Comparison of ENCODE assay signal across 1 cellular context in the genomic region with DNA sequence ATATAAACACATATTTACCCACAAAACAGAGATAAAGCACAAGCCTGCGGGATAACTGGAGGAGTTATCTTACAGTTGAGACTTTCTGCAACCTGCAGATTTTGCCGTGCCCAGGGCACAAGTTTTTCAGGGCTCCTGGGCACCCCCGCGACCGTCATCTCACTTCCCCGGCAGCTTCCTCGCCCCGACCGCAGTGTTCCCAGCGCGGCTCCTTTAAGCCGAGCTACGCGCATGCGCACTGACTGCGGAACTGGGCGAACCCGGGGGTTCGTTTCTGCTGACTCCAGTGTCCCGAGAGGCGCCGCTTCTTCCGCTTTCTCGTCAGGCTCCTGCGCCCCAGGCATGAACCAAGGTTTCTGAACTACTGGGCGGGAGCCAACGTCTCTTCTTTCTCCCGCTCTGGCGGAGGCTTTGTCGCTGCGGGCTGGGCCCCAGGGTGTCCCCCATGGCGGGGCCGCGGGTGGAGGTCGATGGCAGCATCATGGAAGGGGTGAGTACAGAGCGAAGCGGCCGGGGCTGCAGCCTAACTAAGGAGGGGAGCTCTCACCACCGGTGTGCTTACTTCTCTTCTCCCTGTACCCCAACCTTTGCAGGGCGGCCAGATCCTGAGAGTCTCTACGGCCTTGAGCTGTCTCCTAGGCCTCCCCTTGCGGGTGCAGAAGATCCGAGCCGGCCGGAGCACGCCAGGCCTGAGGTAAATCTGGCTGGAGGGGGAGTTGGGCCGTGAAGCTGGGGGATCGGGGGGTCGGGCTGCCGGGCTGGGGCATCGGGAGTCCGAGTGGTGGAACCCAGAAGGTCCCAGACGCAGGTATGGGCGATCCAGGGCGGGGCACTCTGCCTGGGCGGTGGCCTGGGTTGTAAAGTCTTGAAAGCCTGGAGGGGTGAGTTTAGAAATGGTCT.
A peak's percentile ranks its signal among the peaks of the same experiment; 100 is the strongest.
TF ChIP-seq lines count a peak whose summit lies in the region.

TSS of gene RTCA (plus strand) at position 286 of the 900 bp plus-strand sequence. CDS start at position 446, 160 bp downstream.

TF ChIP-seq in GM12878, 131 proteins besides CTCF, POLR2A, EP300 and RAD21 (continued from another document and continues in another):
- TF ChIP-seq, protein P1, sequence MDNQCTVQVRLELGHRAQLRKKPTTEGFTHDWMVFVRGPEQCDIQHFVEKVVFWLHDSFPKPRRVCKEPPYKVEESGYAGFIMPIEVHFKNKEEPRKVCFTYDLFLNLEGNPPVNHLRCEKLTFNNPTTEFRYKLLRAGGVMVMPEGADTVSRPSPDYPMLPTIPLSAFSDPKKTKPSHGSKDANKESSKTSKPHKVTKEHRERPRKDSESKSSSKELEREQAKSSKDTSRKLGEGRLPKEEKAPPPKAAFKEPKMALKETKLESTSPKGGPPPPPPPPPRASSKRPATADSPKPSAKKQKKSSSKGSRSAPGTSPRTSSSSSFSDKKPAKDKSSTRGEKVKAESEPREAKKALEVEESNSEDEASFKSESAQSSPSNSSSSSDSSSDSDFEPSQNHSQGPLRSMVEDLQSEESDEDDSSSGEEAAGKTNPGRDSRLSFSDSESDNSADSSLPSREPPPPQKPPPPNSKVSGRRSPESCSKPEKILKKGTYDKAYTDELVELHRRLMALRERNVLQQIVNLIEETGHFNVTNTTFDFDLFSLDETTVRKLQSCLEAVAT (IDR thresholded peaks at IDR 0.05), result 0 out of 2 replicates have a peak, but pooled peaks have one; percentile 40
- TF ChIP-seq EED (IDR thresholded peaks at IDR 0.05; ENCODE audit: low read depth) (0 out of 2 replicates have a peak, but pooled peaks have one; percentile 25), GATAD2B (conservative IDR thresholded peaks at IDR 0.05; ENCODE audit: low read depth) (0 out of 2 replicates have a peak, but pooled peaks have one; percentile 54), HCFC1 (IDR thresholded peaks at IDR 0.05; ENCODE audit: low read length) (0 out of 2 replicates have a peak, but pooled peaks have one; percentile 37), TAF1 (IDR thresholded peaks at IDR 0.05; ENCODE audit: borderline replicate concordance, low read depth, low read length) (peak; percentile 75; the same call in 1 of the 2 replicates), ATF7 (IDR thresholded peaks at IDR 0.05; ENCODE audit: low read depth) (peak; percentile 50; the same call in 1 of the 2 replicates), LARP7 (IDR thresholded peaks at IDR 0.05) (peak; percentile 74; the same call in 1 of the 2 replicates), RFX5 (IDR thresholded peaks at IDR 0.05; ENCODE audit: low read depth, low read length) (no peak), RCOR1 (conservative IDR thresholded peaks at IDR 0.05; ENCODE audit: low read depth, low read length) (no peak), ZSCAN29 (IDR thresholded peaks at IDR 0.05) (0 out of 2 replicates have a peak, but pooled peaks have one; percentile 35), MYB (IDR thresholded peaks at IDR 0.05; ENCODE audit: borderline replicate concordance, low read depth, low read length) (no peak), ZNF217 (IDR thresholded peaks at IDR 0.05) (no peak), NRF1 (conservative IDR thresholded peaks at IDR 0.05; ENCODE audit: low read depth, low read length) (peak; percentile 73), MTA3 (IDR thresholded peaks at IDR 0.05; ENCODE audit: borderline replicate concordance, low read length) (peak; percentile 58; the same call in 1 of the 2 replicates), NBN (IDR thresholded peaks at IDR 0.05) (0 out of 2 replicates have a peak, but pooled peaks have one; percentile 69), FOXM1 (IDR thresholded peaks at IDR 0.05; ENCODE audit: low read depth, low read length) (0 out of 2 replicates have a peak, but pooled peaks have one; percentile 32), BHLHE40 (IDR thresholded peaks at IDR 0.05; ENCODE audit: borderline replicate concordance in 1 of 2, low read depth in 2 of 2, low read length in 1 of 2) (peak in 1 of 2 experiments; percentile 18; a peak in 1 of 4 replicates), CREM (IDR thresholded peaks at IDR 0.05; ENCODE audit: low read depth) (peak; percentile 45; the same call in 1 of the 2 replicates), TCF7 (IDR thresholded peaks at IDR 0.05; ENCODE audit: borderline replicate concordance) (no peak), KLF5 (IDR thresholded peaks at IDR 0.05; ENCODE audit: partially characterized antibody) (peak; percentile 26), CBFB (IDR thresholded peaks at IDR 0.05; ENCODE audit: low read depth) (peak; percentile 60; the same call in 1 of the 2 replicates), KDM1A (IDR thresholded peaks at IDR 0.05; ENCODE audit: borderline replicate concordance) (no peak), TARDBP (IDR thresholded peaks at IDR 0.05; ENCODE audit: borderline replicate concordance) (no peak), MYC (IDR thresholded peaks at IDR 0.05; ENCODE audit: insufficient read depth, insufficient read length, insufficient replicate concordance, low read length, severe bottlenecking) (no peak), SMARCA5 (IDR thresholded peaks at IDR 0.05) (0 out of 2 replicates have a peak, but pooled peaks have one; percentile 63), GABPA (IDR thresholded peaks at IDR 0.05; ENCODE audit: low read depth) (peak; percentile 73), CREB1 (IDR thresholded peaks at IDR 0.05; ENCODE audit: low read depth) (peak; percentile 54; the same call in 1 of the 2 replicates), YY1 (IDR thresholded peaks at IDR 0.05; ENCODE audit: low read depth, low read length) (0 out of 2 replicates have a peak, but pooled peaks have one; percentile 32), NFXL1 (IDR thresholded peaks at IDR 0.05; ENCODE audit: borderline replicate concordance) (no peak), DPF2 (IDR thresholded peaks at IDR 0.05) (0 out of 2 replicates have a peak, but pooled peaks have one; percentile 13), POU2F2 (IDR thresholded peaks at IDR 0.05; ENCODE audit: borderline replicate concordance, low read depth, low read length) (no peak), IKZF1 (conservative IDR thresholded peaks at IDR 0.05) (peak; percentile 83), KAT2A (conservative IDR thresholded peaks at IDR 0.05; ENCODE audit: control insufficient read depth, low read depth, low read length) (no peak), MEF2B (IDR thresholded peaks at IDR 0.05; ENCODE audit: partially characterized antibody, poor library complexity, severe bottlenecking) (no peak), SPI1 (IDR thresholded peaks at IDR 0.05; ENCODE audit: borderline replicate concordance, insufficient read depth, low read depth, low read length) (peak; percentile 61; the same call in 1 of the 2 replicates), POLR2AphosphoS2 (IDR thresholded peaks at IDR 0.05; ENCODE audit: low read depth, low read length) (peak; percentile 56; the same call in 1 of the 2 replicates), SMAD1 (IDR thresholded peaks at IDR 0.05; ENCODE audit: low read depth, partially characterized antibody) (peak; percentile 14), MXI1 (IDR thresholded peaks at IDR 0.05; ENCODE audit: low read depth, low read length) (no peak), PML (IDR thresholded peaks at IDR 0.05; ENCODE audit: low read length) (peak; percentile 62; the same call in 1 of the 2 replicates), POLR2AphosphoS5 (IDR thresholded peaks at IDR 0.05; ENCODE audit: low read length) (peak; percentile 77), ZBTB33 (IDR thresholded peaks at IDR 0.05) (no peak)
- TF ChIP-seq, protein P2, sequence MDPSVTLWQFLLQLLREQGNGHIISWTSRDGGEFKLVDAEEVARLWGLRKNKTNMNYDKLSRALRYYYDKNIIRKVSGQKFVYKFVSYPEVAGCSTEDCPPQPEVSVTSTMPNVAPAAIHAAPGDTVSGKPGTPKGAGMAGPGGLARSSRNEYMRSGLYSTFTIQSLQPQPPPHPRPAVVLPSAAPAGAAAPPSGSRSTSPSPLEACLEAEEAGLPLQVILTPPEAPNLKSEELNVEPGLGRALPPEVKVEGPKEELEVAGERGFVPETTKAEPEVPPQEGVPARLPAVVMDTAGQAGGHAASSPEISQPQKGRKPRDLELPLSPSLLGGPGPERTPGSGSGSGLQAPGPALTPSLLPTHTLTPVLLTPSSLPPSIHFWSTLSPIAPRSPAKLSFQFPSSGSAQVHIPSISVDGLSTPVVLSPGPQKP (IDR thresholded peaks at IDR 0.05; ENCODE audit: low read depth, low read length), result peak; percentile 41; the same call in 1 of the 2 replicates
- TF ChIP-seq, protein P3, sequence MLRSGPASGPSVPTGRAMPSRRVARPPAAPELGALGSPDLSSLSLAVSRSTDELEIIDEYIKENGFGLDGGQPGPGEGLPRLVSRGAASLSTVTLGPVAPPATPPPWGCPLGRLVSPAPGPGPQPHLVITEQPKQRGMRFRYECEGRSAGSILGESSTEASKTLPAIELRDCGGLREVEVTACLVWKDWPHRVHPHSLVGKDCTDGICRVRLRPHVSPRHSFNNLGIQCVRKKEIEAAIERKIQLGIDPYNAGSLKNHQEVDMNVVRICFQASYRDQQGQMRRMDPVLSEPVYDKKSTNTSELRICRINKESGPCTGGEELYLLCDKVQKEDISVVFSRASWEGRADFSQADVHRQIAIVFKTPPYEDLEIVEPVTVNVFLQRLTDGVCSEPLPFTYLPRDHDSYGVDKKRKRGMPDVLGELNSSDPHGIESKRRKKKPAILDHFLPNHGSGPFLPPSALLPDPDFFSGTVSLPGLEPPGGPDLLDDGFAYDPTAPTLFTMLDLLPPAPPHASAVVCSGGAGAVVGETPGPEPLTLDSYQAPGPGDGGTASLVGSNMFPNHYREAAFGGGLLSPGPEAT (IDR thresholded peaks at IDR 0.05; ENCODE audit: low read depth), result peak; percentile 49; the same call in 1 of the 2 replicates
- TF ChIP-seq, protein P4, sequence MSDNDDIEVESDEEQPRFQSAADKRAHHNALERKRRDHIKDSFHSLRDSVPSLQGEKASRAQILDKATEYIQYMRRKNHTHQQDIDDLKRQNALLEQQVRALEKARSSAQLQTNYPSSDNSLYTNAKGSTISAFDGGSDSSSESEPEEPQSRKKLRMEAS (IDR thresholded peaks at IDR 0.05; ENCODE audit: low read depth, low read length), result no peak
- TF ChIP-seq, protein P5, sequence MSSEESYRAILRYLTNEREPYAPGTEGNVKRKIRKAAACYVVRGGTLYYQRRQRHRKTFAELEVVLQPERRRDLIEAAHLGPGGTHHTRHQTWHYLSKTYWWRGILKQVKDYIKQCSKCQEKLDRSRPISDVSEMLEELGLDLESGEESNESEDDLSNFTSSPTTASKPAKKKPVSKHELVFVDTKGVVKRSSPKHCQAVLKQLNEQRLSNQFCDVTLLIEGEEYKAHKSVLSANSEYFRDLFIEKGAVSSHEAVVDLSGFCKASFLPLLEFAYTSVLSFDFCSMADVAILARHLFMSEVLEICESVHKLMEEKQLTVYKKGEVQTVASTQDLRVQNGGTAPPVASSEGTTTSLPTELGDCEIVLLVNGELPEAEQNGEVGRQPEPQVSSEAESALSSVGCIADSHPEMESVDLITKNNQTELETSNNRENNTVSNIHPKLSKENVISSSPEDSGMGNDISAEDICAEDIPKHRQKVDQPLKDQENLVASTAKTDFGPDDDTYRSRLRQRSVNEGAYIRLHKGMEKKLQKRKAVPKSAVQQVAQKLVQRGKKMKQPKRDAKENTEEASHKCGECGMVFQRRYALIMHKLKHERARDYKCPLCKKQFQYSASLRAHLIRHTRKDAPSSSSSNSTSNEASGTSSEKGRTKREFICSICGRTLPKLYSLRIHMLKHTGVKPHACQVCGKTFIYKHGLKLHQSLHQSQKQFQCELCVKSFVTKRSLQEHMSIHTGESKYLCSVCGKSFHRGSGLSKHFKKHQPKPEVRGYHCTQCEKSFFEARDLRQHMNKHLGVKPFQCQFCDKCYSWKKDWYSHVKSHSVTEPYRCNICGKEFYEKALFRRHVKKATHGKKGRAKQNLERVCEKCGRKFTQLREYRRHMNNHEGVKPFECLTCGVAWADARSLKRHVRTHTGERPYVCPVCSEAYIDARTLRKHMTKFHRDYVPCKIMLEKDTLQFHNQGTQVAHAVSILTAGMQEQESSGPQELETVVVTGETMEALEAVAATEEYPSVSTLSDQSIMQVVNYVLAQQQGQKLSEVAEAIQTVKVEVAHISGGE (CRISPR knock-in tag; IDR thresholded peaks at IDR 0.05), result 0 out of 2 replicates have a peak, but pooled peaks have one; percentile 6
- TF ChIP-seq, protein P6, sequence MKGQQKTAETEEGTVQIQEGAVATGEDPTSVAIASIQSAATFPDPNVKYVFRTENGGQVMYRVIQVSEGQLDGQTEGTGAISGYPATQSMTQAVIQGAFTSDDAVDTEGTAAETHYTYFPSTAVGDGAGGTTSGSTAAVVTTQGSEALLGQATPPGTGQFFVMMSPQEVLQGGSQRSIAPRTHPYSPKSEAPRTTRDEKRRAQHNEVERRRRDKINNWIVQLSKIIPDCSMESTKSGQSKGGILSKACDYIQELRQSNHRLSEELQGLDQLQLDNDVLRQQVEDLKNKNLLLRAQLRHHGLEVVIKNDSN (IDR thresholded peaks at IDR 0.05; ENCODE audit: borderline replicate concordance, extremely low read length, insufficient read depth, low read depth, low read length), result no peak
- TF ChIP-seq, protein P7, sequence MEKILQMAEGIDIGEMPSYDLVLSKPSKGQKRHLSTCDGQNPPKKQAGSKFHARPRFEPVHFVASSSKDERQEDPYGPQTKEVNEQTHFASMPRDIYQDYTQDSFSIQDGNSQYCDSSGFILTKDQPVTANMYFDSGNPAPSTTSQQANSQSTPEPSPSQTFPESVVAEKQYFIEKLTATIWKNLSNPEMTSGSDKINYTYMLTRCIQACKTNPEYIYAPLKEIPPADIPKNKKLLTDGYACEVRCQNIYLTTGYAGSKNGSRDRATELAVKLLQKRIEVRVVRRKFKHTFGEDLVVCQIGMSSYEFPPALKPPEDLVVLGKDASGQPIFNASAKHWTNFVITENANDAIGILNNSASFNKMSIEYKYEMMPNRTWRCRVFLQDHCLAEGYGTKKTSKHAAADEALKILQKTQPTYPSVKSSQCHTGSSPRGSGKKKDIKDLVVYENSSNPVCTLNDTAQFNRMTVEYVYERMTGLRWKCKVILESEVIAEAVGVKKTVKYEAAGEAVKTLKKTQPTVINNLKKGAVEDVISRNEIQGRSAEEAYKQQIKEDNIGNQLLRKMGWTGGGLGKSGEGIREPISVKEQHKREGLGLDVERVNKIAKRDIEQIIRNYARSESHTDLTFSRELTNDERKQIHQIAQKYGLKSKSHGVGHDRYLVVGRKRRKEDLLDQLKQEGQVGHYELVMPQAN (conservative IDR thresholded peaks at IDR 0.05), result peak; percentile 80
